ENCODE assay signal across 2 cellular contexts in genomic region chrX:132651411-132652086, GRCh38.
TF ChIP-seq lines count a peak whose summit lies in the region.

No MANE protein-coding gene starts in this region.

TF ChIP-seq in SK-N-SH treated with all-trans-retinoic acid at 6 μM for 48 hours, 23 proteins besides CTCF, POLR2A, EP300 and RAD21 (continued from another document):
- TF ChIP-seq POU6F1 (CRISPR knock-in tag; IDR thresholded peaks at IDR 0.05; ENCODE audit: borderline replicate concordance, low read depth) = no peak

TF ChIP-seq in WTC11, 78 proteins besides CTCF, POLR2A, EP300 and RAD21 (continued from another document):
- no peak for TF ChIP-seq ZNF532 (CRISPR knock-in tag; IDR thresholded peaks at IDR 0.05; ENCODE audit: borderline replicate concordance)
- TF ChIP-seq ZNF671 (CRISPR knock-in tag; IDR thresholded peaks at IDR 0.05) = no peak
- TF ChIP-seq ERG (CRISPR knock-in tag; IDR thresholded peaks at IDR 0.05) = no peak
- no peak for TF ChIP-seq ZNF317 (CRISPR knock-in tag; IDR thresholded peaks at IDR 0.05; ENCODE audit: borderline replicate concordance, low read depth)
- TF ChIP-seq FOXJ3 (CRISPR knock-in tag; IDR thresholded peaks at IDR 0.05; ENCODE audit: borderline replicate concordance) = no peak
- no peak for TF ChIP-seq NR2C2 (CRISPR knock-in tag; IDR thresholded peaks at IDR 0.05)
- no peak for TF ChIP-seq ATF2 (CRISPR knock-in tag; IDR thresholded peaks at IDR 0.05; ENCODE audit: borderline replicate concordance, low read depth)
- TF ChIP-seq ZNF512 (CRISPR knock-in tag; IDR thresholded peaks at IDR 0.05; ENCODE audit: borderline replicate concordance) = no peak
- TF ChIP-seq E2F1 (CRISPR knock-in tag; IDR thresholded peaks at IDR 0.05) = no peak
- TF ChIP-seq ZNF396 (CRISPR knock-in tag; IDR thresholded peaks at IDR 0.05; ENCODE audit: borderline replicate concordance) = no peak
- no peak for TF ChIP-seq NFATC4 (CRISPR knock-in tag; IDR thresholded peaks at IDR 0.05)
- TF ChIP-seq HMGXB4 (CRISPR knock-in tag; IDR thresholded peaks at IDR 0.05) = no peak
- TF ChIP-seq KAT7 (CRISPR knock-in tag; IDR thresholded peaks at IDR 0.05; ENCODE audit: borderline replicate concordance) = no peak
- TF ChIP-seq ATF6 (CRISPR knock-in tag; IDR thresholded peaks at IDR 0.05) = no peak
- TF ChIP-seq GRHL2 (CRISPR knock-in tag; IDR thresholded peaks at IDR 0.05; ENCODE audit: insufficient replicate concordance, severe bottlenecking) = no peak
- no peak for TF ChIP-seq ZMAT4 (CRISPR knock-in tag; IDR thresholded peaks at IDR 0.05)
- no peak for TF ChIP-seq PREB (CRISPR knock-in tag; IDR thresholded peaks at IDR 0.05; ENCODE audit: borderline replicate concordance)
- TF ChIP-seq ZSCAN18 (CRISPR knock-in tag; IDR thresholded peaks at IDR 0.05) = no peak
